8 cellular contexts compared by ENCODE assay signal in genomic region chr11:67416416-67417335, GRCh38. TPM values are rescaled to one million over a fixed set of nuclear protein-coding genes. Genes with fewer than 3 reads are reported as not detected.
DNase-seq lines count a peak whose midpoint lies in the region; ATAC-seq and TF ChIP-seq lines count a peak whose summit lies in the region.

No MANE protein-coding gene starts in this region.

- peaks cover 0 to 33% (median 0%) of the 10 kb centered on the region in 3 donors for H3K27me3 ChIP-seq in stomach

- no peaks in the 10 kb centered on the region for H3K36me3 ChIP-seq in stomach

- no peaks in the 10 kb centered on the region for H3K9me3 Mint-ChIP-seq in glutamatergic neuron (ENCODE audit: unreplicated experiment)

- intact Hi-C loops in stomach (cut with DNase I; ENCODE audit: low total_unique reads), result no loop called here

- no peaks in the 10 kb centered on the region for H3K9me3 ChIP-seq in stomach

- H3K27me3 Mint-ChIP-seq in glutamatergic neuron (ENCODE audit: unreplicated experiment), result peaks cover 20% of the 10 kb centered on the region

- no peak for TF ChIP-seq EP300 in stomach (IDR thresholded peaks at IDR 0.05)

- no peak for TF ChIP-seq POLR2A in stomach (IDR thresholded peaks at IDR 0.05)

- DNase-seq in NCI-H1105 treated with DMSO at 0.1 percent for 48 hours (lab: John Stamatoyannopoulos, UW) (peak; percentile 45), glutamatergic neuron (no peak), stomach (peak; percentile 79), foreskin melanocyte (no peak), NCI-H1048 (lab: John Stamatoyannopoulos, UW) (no peak)
- peak; percentile 77 for DNase-seq in activated CD8-positive, alpha-beta memory T cell treated with anti-CD3 and anti-CD28 coated beads, Interleukin-2, amount 50 U/mL, for 4 hours

- no peak for ATAC-seq in GM18502 (IDR thresholded peaks at IDR 0.05; ENCODE audit: poor library complexity, unreplicated experiment)

- TF ChIP-seq CTCF in C4-2B (conservative IDR thresholded peaks at IDR 0.05) (no peak), glutamatergic neuron (IDR thresholded peaks at IDR 0.05; ENCODE audit: partially characterized antibody, unreplicated experiment) (no peak), stomach (IDR thresholded peaks at IDR 0.05) (no peak)

- peak overlapping the region; percentile 46 for H3K4me3 Mint-ChIP-seq in glutamatergic neuron (ENCODE audit: unreplicated experiment)

- WGBS in stomach, 5 donors, result 28 to 46% (median 42%) methylated on average over 15 to 21 of the region's 21 CpGs

- no peak overlapping the region for H3K27ac Mint-ChIP-seq in glutamatergic neuron (ENCODE audit: unreplicated experiment)

- H3K4me3 ChIP-seq in stomach, result peak overlapping the region in 2 of 4 donors; percentile 42 to 47

- H3K36me3 Mint-ChIP-seq in glutamatergic neuron (ENCODE audit: unreplicated experiment), result no peaks in the 10 kb centered on the region

- H3K27ac ChIP-seq in C4-2B (peak overlapping the region; percentile 87), stomach (peak overlapping the region; percentile 14 to 86 (median 66))

- H3K4me1 Mint-ChIP-seq in glutamatergic neuron (ENCODE audit: low read depth, unreplicated experiment), result peaks cover 6% of the 10 kb centered on the region

- peaks cover 60 to 72% (median 68%) of the 10 kb centered on the region in 4 donors for H3K4me1 ChIP-seq in stomach

RNA-seq across cellular contexts. Expression of gene CARNS1, which starts 1.2 kb away (rescaled TPM):
- total RNA-seq in glutamatergic neuron (ENCODE audit: unreplicated experiment) (0.07 TPM), stomach (10 to 100 TPM in 3 of 5 donors, 1 to 10 TPM in 1, under 1 TPM in 1; 0.29 to 33.3 (median 15.4) TPM)
- 1 to 10 TPM in 2 of 3 donors, under 1 TPM in 1; 0.88 to 3.4 (median 2.4) TPM for polyA plus RNA-seq in stomach

RNA-seq across cellular contexts. Expression of gene RPS6KB2, which starts 11.6 kb away (rescaled TPM):
- 69.0 TPM for total RNA-seq in glutamatergic neuron (ENCODE audit: unreplicated experiment)
- total RNA-seq in stomach, result 100 to 1,000 TPM in 2 of 5 donors, 10 to 100 TPM in 3; 29.7 to 434 (median 82.3) TPM
- 10 to 100 TPM; 49.3 to 74.1 (median 68.9) TPM for polyA plus RNA-seq in stomach

RNA-seq across cellular contexts. Expression of gene TBC1D10C, which starts 12.8 kb away (rescaled TPM):
- total RNA-seq in glutamatergic neuron (ENCODE audit: unreplicated experiment) (not detected), stomach (10 to 100 TPM in 1 of 5 donors, 1 to 10 TPM in 3, under 1 TPM in 1; 0.29 to 12.0 (median 3.5) TPM)
- polyA plus RNA-seq in stomach, result 1 to 10 TPM; 2.8 to 6.1 (median 5.5) TPM

RNA-seq across cellular contexts. Expression of gene PPP1CA, which starts 15.0 kb away (rescaled TPM):
- total RNA-seq in glutamatergic neuron (ENCODE audit: unreplicated experiment), result 163 TPM
- 100 to 1,000 TPM in 2 of 5 donors, 10 to 100 TPM in 3; 28.6 to 229 (median 97.9) TPM for total RNA-seq in stomach
- polyA plus RNA-seq in stomach, result 100 to 1,000 TPM; 109 to 203 (median 153) TPM

RNA-seq across cellular contexts. Expression of gene PTPRCAP, which starts 20.8 kb away (rescaled TPM):
- total RNA-seq in glutamatergic neuron (ENCODE audit: unreplicated experiment) (2.1 TPM), stomach (10 to 100 TPM in 1 of 5 donors, 1 to 10 TPM in 2, not detected in 2; 1.7 to 15.2 (median 3.5) TPM)
- 10 to 100 TPM in 2 of 3 donors, 1 to 10 TPM in 1; 4.5 to 25.3 (median 20.2) TPM for polyA plus RNA-seq in stomach

Comparison
In these comparisons a context has a peak if more than half of its experiments do, and no peak if none do; other contexts are left out.
1. DNase-seq: peak in NCI-H1105 treated with DMSO at 0.1 percent for 48 hours (single experiment), activated CD8-positive, alpha-beta memory T cell treated with anti-CD3 and anti-CD28 coated beads, Interleukin-2, amount 50 U/mL, for 4 hours (single experiment) and stomach (single experiment); none in glutamatergic neuron (single experiment), foreskin melanocyte (single experiment) and NCI-H1048 (single experiment).